ENCODE assay signal across 14 cellular contexts in genomic region chr2:150620860-150621259, GRCh38.
DNase-seq lines count a peak whose midpoint lies in the region; ATAC-seq, FAIRE-seq and TF ChIP-seq lines count a peak whose summit lies in the region.
"Had no signal": no experiment of that assay in that cellular context is flagged by ENCODE, and none has a peak within 500 bp of the region (broad histone marks: within the 10 kb centered on the region; RNA-seq: fewer than 3 reads in every experiment).

No MANE protein-coding gene starts in this region.

- peak overlapping the region; percentile 93 for H3K4ac ChIP-seq in IMR-90 (ENCODE audit: low read depth, low read length)

- peak overlapping the region; percentile 95 for H2AK5ac ChIP-seq in IMR-90 (ENCODE audit: low read depth, low read length)

- no peaks in the 10 kb centered on the region for H3K9me3 ChIP-seq in IMR-90 (ENCODE audit: control insufficient read depth, insufficient read depth, low read length)
- no peaks in the 10 kb centered on the region for H3K9me3 ChIP-seq in lung (ENCODE audit: control insufficient read depth in 2 of 2, insufficient read depth in 1 of 2, low read length in 1 of 2)

- no peaks in the 10 kb centered on the region; a peak in 1 of 4 replicates for H3K79me1 ChIP-seq in IMR-90 (ENCODE audit: low read depth in 1 of 2, low read length in 2 of 2)

- H3K27ac Mint-ChIP-seq in type B pancreatic cell = peak overlapping the region; percentile 47
- no peak overlapping the region for H3K27ac Mint-ChIP-seq in activated CD8-positive, alpha-beta T cell treated with anti-CD3 and anti-CD28 coated beads for 36 hours

- H4K8ac ChIP-seq in IMR-90 (ENCODE audit: low read depth in 2 of 2, low read length in 2 of 2) = peak overlapping the region; percentile 58 to 81; a peak in 3 of 4 replicates

- H3K56ac ChIP-seq in IMR-90 (ENCODE audit: extremely low read depth, insufficient read depth, low read length) = peak overlapping the region; percentile 7

- H3K27me3 ChIP-seq in IMR-90 (ENCODE audit: control insufficient read depth, insufficient read depth, low read length) = no peaks in the 10 kb centered on the region
- H3K27me3 ChIP-seq in bronchial epithelial cell (ENCODE audit: control insufficient read depth, insufficient read depth, low read length) = no peaks in the 10 kb centered on the region
- no peaks in the 10 kb centered on the region for H3K27me3 ChIP-seq in lung (ENCODE audit: control insufficient read depth, insufficient read depth)

- H3K23ac ChIP-seq in IMR-90 (ENCODE audit: low read depth, low read length) = peak overlapping the region; percentile 44

- FAIRE-seq in bronchial epithelial cell (lab: Jason Lieb, UNC) = no peak

- H3K9me1 ChIP-seq in IMR-90 (ENCODE audit: insufficient read depth, low read length) = peaks cover 13% of the 10 kb centered on the region

- in situ Hi-C loops in IMR-90 (cut with MboI; ENCODE audit: low sequenced_read_pairs) = loop anchor here (25.0 kb wide), 1 partner anchor 616 kb away; no protein-coding TSS in a partner anchor

- H2AK9ac ChIP-seq in IMR-90 (replicated peaks; ENCODE audit: low read depth, low read length, poor library complexity) = peak overlapping the region; percentile 35

- POLR2A ChIA-PET in IMR-90 (lab: Charles Lee; ENCODE audit: unreplicated experiment) = no interaction called here
- POLR2A ChIA-PET in activated CD8-positive, alpha-beta T cell treated with anti-CD3 and anti-CD28 coated beads for 36 hours (lab: Charles Lee) = no interaction called here

- BruUV-seq in IMR-90 (replicated peaks; lab: Mats Ljungman, UMichigan) = no TSS peak

- no peak for TF ChIP-seq CTCF in IMR-90 (conservative IDR thresholded peaks at IDR 0.05; ENCODE audit: low read depth, low read length)
- TF ChIP-seq CTCF in bronchial epithelial cell (IDR thresholded peaks at IDR 0.05; ENCODE audit: insufficient read depth, low read length, severe bottlenecking) = no peak
- no peak for TF ChIP-seq CTCF in lung (IDR thresholded peaks at IDR 0.05; ENCODE audit: control extremely low read depth, extremely low read depth)
- no peak for TF ChIP-seq CTCF in type B pancreatic cell (conservative IDR thresholded peaks at IDR 0.05)
- no peak for TF ChIP-seq CTCF in activated CD8-positive, alpha-beta T cell treated with anti-CD3 and anti-CD28 coated beads for 36 hours (IDR thresholded peaks at IDR 0.05)

- DNase-seq in IMR-90 (peak; percentile 51), bronchial epithelial cell (ENCODE audit: low read depth) (peak; percentile 80), lung (ENCODE audit: low spot score) (no peak), type B pancreatic cell (ENCODE audit: extremely low spot score, unreplicated experiment) (no peak), T-helper 9 cell (no peak), kidney glomerular epithelial cell (lab: John Stamatoyannopoulos, UW) (no peak)
- no peak for DNase-seq in activated CD8-positive, alpha-beta T cell treated with anti-CD3 and anti-CD28 coated beads for 36 hours
- DNase-seq: activated CD4-positive, alpha-beta T cell treated with anti-CD3 and anti-CD28 coated beads for 1 hour; activated T-cell treated with anti-CD3 and anti-CD28 coated beads, Interleukin-2, amount 50 U/mL, for 48 hours; aorta; NCI-H1436 treated with DMSO at 0.1 percent for 48 hours; NCI-H82; stimulated activated CD4-positive, alpha-beta T cell treated with anti-CD3 and anti-CD28 coated beads, Interleukin-4, amount 100 ng/mL, for 4 hours; stimulated activated naive CD8-positive, alpha-beta T cell treated with anti-CD3 and anti-CD28 coated beads, Interleukin-15, Interleukin-2, amounts not matched to agents 100 U/mL and 50 U/mL, for 24 hours had no signal

- WGBS in IMR-90 (ENCODE audit: extremely low coverage in 2 of 2, insufficient read length in 1 of 2), 2 experiments = 73% methylated on average over 2 of the region's 6 CpGs; no CpG with 5 or more reads in 1 of the 2 experiments
- 84 to 92% methylated on average over 6 of the region's 6 CpGs for WGBS in lung, 2 donors

- H3K36me3 ChIP-seq in IMR-90 (ENCODE audit: control insufficient read depth, insufficient read depth, low read length) (no peaks in the 10 kb centered on the region), bronchial epithelial cell (ENCODE audit: control insufficient read depth, insufficient read depth, low read length) (no peaks in the 10 kb centered on the region), lung (ENCODE audit: control insufficient read depth in 2 of 2, insufficient read depth in 2 of 2, low read length in 2 of 2) (no peaks in the 10 kb centered on the region)

- H2BK15ac ChIP-seq in IMR-90 (ENCODE audit: low read depth, low read length) = peak overlapping the region; percentile 98

- CTCF ChIA-PET in IMR-90 (lab: Yijun Ruan, JAX) = interaction anchor here (0.6 kb wide), 1 partner anchor 334 kb away, joined by 3 read pairs; no protein-coding TSS in a partner anchor
- CTCF ChIA-PET in activated CD8-positive, alpha-beta T cell treated with anti-CD3 and anti-CD28 coated beads for 36 hours (lab: Charles Lee) = no interaction called here

- no peak for ATAC-seq in IMR-90 (ENCODE audit: low read depth)
- no peak for ATAC-seq in lung (ENCODE audit: insufficient read depth, low FRiP score)
- ATAC-seq in activated CD8-positive, alpha-beta T cell treated with anti-CD3 and anti-CD28 coated beads for 36 hours = no peak
- ATAC-seq: stimulated activated naive CD8-positive, alpha-beta T cell treated with anti-CD3 and anti-CD28 coated beads, Interleukin-15, Interleukin-2, amounts not matched to agents 100 U/mL and 50 U/mL, for 24 hours had no signal

- H3K9ac ChIP-seq in IMR-90 (ENCODE audit: low read depth, low read length) = 0 out of 2 replicates have a peak overlapping the region, but pooled peaks have one; percentile 18

- H4K91ac ChIP-seq in IMR-90 (ENCODE audit: insufficient read depth, low read depth, low read length) = peak overlapping the region; percentile 76

- H4K5ac ChIP-seq in IMR-90 (ENCODE audit: low read depth, low read length) = peak overlapping the region; percentile 80

- H3K4me1 Mint-ChIP-seq in type B pancreatic cell (ENCODE audit: unreplicated experiment) = peaks cover 28% of the 10 kb centered on the region
- no peaks in the 10 kb centered on the region for H3K4me1 Mint-ChIP-seq in activated CD8-positive, alpha-beta T cell treated with anti-CD3 and anti-CD28 coated beads for 36 hours (ENCODE audit: low read depth)

- no peaks in the 10 kb centered on the region for H4K20me1 ChIP-seq in IMR-90 (ENCODE audit: insufficient read depth, low read length)

- no peaks in the 10 kb centered on the region for H3K9me3 Mint-ChIP-seq in type B pancreatic cell
- no peaks in the 10 kb centered on the region for H3K9me3 Mint-ChIP-seq in activated CD8-positive, alpha-beta T cell treated with anti-CD3 and anti-CD28 coated beads for 36 hours

- peaks cover 12% of the 10 kb centered on the region for H3K4me1 ChIP-seq in IMR-90 (ENCODE audit: control insufficient read depth, insufficient read depth, low read length)
- H3K4me1 ChIP-seq in lung (ENCODE audit: control insufficient read depth in 2 of 2, insufficient read depth in 2 of 2, low read length in 2 of 2) = peaks cover 0 to 3% of the 10 kb centered on the region in 2 donors

- TF ChIP-seq RAD21 in IMR-90 (IDR thresholded peaks at IDR 0.05; ENCODE audit: low read length) = no peak

- no peaks in the 10 kb centered on the region for H3K27me3 Mint-ChIP-seq in type B pancreatic cell
- H3K27me3 Mint-ChIP-seq in activated CD8-positive, alpha-beta T cell treated with anti-CD3 and anti-CD28 coated beads for 36 hours = peaks cover 2% of the 10 kb centered on the region

- H2BK20ac ChIP-seq in IMR-90 (ENCODE audit: low read depth, low read length) = peak overlapping the region; percentile 68

- peak overlapping the region; percentile 81 for H3K14ac ChIP-seq in IMR-90 (replicated peaks; ENCODE audit: low read depth, low read length)

- no peak overlapping the region for H2AFZ ChIP-seq in IMR-90 (replicated peaks; ENCODE audit: low read length, poor library complexity)

- dilution Hi-C loops in IMR-90 (cut with HindIII; ENCODE audit: low sequenced_read_pairs, unreplicated experiment) = no loop called here

- H3K18ac ChIP-seq in IMR-90 (ENCODE audit: low read depth, low read length) = peak overlapping the region; percentile 90

- TF ChIP-seq POLR2A in IMR-90 (IDR thresholded peaks at IDR 0.05; ENCODE audit: low read depth, low read length) = no peak

- no peaks in the 10 kb centered on the region for H3K36me3 Mint-ChIP-seq in type B pancreatic cell
- no peaks in the 10 kb centered on the region for H3K36me3 Mint-ChIP-seq in activated CD8-positive, alpha-beta T cell treated with anti-CD3 and anti-CD28 coated beads for 36 hours (ENCODE audit: low read depth)

- H3K4me3 ChIP-seq in IMR-90 (ENCODE audit: insufficient read depth, low read depth, low read length) = no peak overlapping the region
- no peak overlapping the region for H3K4me3 ChIP-seq in bronchial epithelial cell (ENCODE audit: low read depth, low read length)
- H3K4me3 ChIP-seq in lung = no peak overlapping the region

- H3K4me2 ChIP-seq in IMR-90 (ENCODE audit: low read depth, low read length) = no peak overlapping the region; the same call in 1 of the 2 replicates

- peak overlapping the region; percentile 74 for H2BK5ac ChIP-seq in IMR-90 (ENCODE audit: low read depth, low read length, poor library complexity, severe bottlenecking)

- peak overlapping the region; percentile 94 for H3K27ac ChIP-seq in IMR-90 (ENCODE audit: insufficient read depth, low read length)
- H3K27ac ChIP-seq in lung (ENCODE audit: low read depth in 1 of 2, low read length in 1 of 2) = peak overlapping the region; percentile 1 to 56

- H2BK120ac ChIP-seq in IMR-90 (ENCODE audit: low read depth, low read length) = peak overlapping the region; percentile 95

- H3K4me3 Mint-ChIP-seq in type B pancreatic cell = no peak overlapping the region
- H3K4me3 Mint-ChIP-seq in activated CD8-positive, alpha-beta T cell treated with anti-CD3 and anti-CD28 coated beads for 36 hours = no peak overlapping the region

- intact Hi-C loops in IMR-90 (cut with micrococcal nuclease) = loop anchor here (2.0 to 10.0 kb wide), 3 partner anchors 42 to 254 kb away; no protein-coding TSS in a partner anchor
- intact Hi-C loops in activated CD8-positive, alpha-beta T cell treated with anti-CD3 and anti-CD28 coated beads for 36 hours (cut with micrococcal nuclease) = no loop called here

TF ChIP-seq in IMR-90, 13 proteins besides CTCF, POLR2A, EP300 and RAD21:
- TF ChIP-seq MAFK (IDR thresholded peaks at IDR 0.05; ENCODE audit: low read depth, low read length) (peak; percentile 69), CHD1 (IDR thresholded peaks at IDR 0.05; ENCODE audit: low read depth, low read length) (no peak), CEBPB (IDR thresholded peaks at IDR 0.05; ENCODE audit: low read depth, low read length) (peak; percentile 77), NFE2L2 (IDR thresholded peaks at IDR 0.05; ENCODE audit: low read depth, low read length) (peak; percentile 63)
- TF ChIP-seq, protein P1, sequence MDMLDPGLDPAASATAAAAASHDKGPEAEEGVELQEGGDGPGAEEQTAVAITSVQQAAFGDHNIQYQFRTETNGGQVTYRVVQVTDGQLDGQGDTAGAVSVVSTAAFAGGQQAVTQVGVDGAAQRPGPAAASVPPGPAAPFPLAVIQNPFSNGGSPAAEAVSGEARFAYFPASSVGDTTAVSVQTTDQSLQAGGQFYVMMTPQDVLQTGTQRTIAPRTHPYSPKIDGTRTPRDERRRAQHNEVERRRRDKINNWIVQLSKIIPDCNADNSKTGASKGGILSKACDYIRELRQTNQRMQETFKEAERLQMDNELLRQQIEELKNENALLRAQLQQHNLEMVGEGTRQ (IDR thresholded peaks at IDR 0.05; ENCODE audit: low read depth, low read length) = no peak
TF ChIP-seq in IMR-90: peak in this region for 3.

Comparison
In these comparisons a context has a peak if more than half of its experiments do, and no peak if none do; other contexts are left out.
1. DNase-seq: peak in IMR-90 (single experiment) and bronchial epithelial cell (single experiment); none in lung (single experiment), type B pancreatic cell (single experiment), T-helper 9 cell (single experiment), kidney glomerular epithelial cell (single experiment) and activated CD8-positive, alpha-beta T cell treated with anti-CD3 and anti-CD28 coated beads for 36 hours (single experiment).